Comparison of ENCODE assay signal across 8 cellular contexts in the genomic region with DNA sequence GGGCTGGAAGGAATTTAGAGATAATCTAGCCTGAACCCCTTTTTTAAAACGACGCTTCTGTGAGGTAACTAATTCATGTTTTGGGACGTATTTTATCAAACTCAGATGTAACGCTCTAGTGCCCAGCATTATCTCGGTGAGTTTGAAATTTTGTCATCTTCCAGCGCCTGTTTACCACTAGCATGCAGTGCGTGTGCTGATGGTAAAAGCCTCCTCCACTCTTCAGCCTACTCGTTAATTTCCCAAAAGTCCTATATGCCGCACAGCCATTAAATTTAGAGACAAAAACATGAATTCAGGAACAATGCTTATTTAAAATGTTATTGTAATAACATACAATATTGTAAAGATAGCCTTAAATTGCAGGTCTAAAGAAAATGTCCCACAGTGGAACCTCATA.
DNase-seq lines count a peak whose midpoint lies in the region; ATAC-seq lines count a peak whose summit lies in the region.

No MANE protein-coding gene starts in this region.

- H3K4me3 Mint-ChIP-seq in T-helper 2 cell treated with Interferon-gamma antibody and Interleukin-4, amounts not matched to agents 5 μg/mL and 100 μg/mL, for 36 hours, result peak overlapping the region; percentile 99
- H3K4me3 Mint-ChIP-seq in stimulated activated naive B cell treated with anti-CD40 and anti-IgM and Interleukin-4, amounts not matched to agents 10 μg/mL and 1 μg/mL and 100 μg/mL, for 72 hours, result peak overlapping the region; percentile 91 to 95

- H3K27me3 Mint-ChIP-seq in T-helper 2 cell treated with Interferon-gamma antibody and Interleukin-4, amounts not matched to agents 5 μg/mL and 100 μg/mL, for 36 hours (ENCODE audit: low read depth), result no peaks in the 10 kb centered on the region
- no peaks in the 10 kb centered on the region for H3K27me3 Mint-ChIP-seq in stimulated activated naive B cell treated with anti-CD40 and anti-IgM and Interleukin-4, amounts not matched to agents 10 μg/mL and 1 μg/mL and 100 μg/mL, for 72 hours

- peaks cover 25% of the 10 kb centered on the region for H3K36me3 Mint-ChIP-seq in T-helper 2 cell treated with Interferon-gamma antibody and Interleukin-4, amounts not matched to agents 5 μg/mL and 100 μg/mL, for 36 hours (ENCODE audit: low read depth)
- peaks cover 3 to 5% of the 10 kb centered on the region in 2 donors for H3K36me3 Mint-ChIP-seq in stimulated activated naive B cell treated with anti-CD40 and anti-IgM and Interleukin-4, amounts not matched to agents 10 μg/mL and 1 μg/mL and 100 μg/mL, for 72 hours

- no peaks in the 10 kb centered on the region for H3K9me3 Mint-ChIP-seq in T-helper 2 cell treated with Interferon-gamma antibody and Interleukin-4, amounts not matched to agents 5 μg/mL and 100 μg/mL, for 36 hours
- no peaks in the 10 kb centered on the region for H3K9me3 Mint-ChIP-seq in stimulated activated naive B cell treated with anti-CD40 and anti-IgM and Interleukin-4, amounts not matched to agents 10 μg/mL and 1 μg/mL and 100 μg/mL, for 72 hours

- DNase-seq in DMS79 treated with DMSO at 0.1 percent for 48 hours (lab: John Stamatoyannopoulos, UW), result peak; percentile 44
- no peak for DNase-seq in DMS79 (lab: John Stamatoyannopoulos, UW)
- DNase-seq in T-helper 2 cell treated with Interferon-gamma antibody and Interleukin-4, amounts not matched to agents 5 μg/mL and 100 μg/mL, for 36 hours (ENCODE audit: low spot score), result no peak
- peak; percentile 29 for DNase-seq in globus pallidus (ENCODE audit: low spot score)
- no peak for DNase-seq in stimulated activated naive B cell treated with anti-CD40 and anti-IgM and Interleukin-4, amounts not matched to agents 10 μg/mL and 1 μg/mL and 100 μg/mL, for 72 hours
- DNase-seq in NCI-H2227 treated with DMSO at 0.1 percent for 48 hours (lab: John Stamatoyannopoulos, UW), result no peak
- DNase-seq in GM19240 (ENCODE audit: insufficient read length, low spot score), result no peak

- H3K27ac Mint-ChIP-seq in T-helper 2 cell treated with Interferon-gamma antibody and Interleukin-4, amounts not matched to agents 5 μg/mL and 100 μg/mL, for 36 hours, result peak overlapping the region; percentile 95
- H3K27ac Mint-ChIP-seq in stimulated activated naive B cell treated with anti-CD40 and anti-IgM and Interleukin-4, amounts not matched to agents 10 μg/mL and 1 μg/mL and 100 μg/mL, for 72 hours, result peak overlapping the region; percentile 97

- no peak for ATAC-seq in stimulated activated naive B cell treated with anti-CD40 and anti-IgM and Interleukin-4, amounts not matched to agents 10 μg/mL and 1 μg/mL and 100 μg/mL, for 72 hours (replicated peaks)
- ATAC-seq in GM19463 (IDR thresholded peaks at IDR 0.05; ENCODE audit: unreplicated experiment), result no peak

- peaks cover 47% of the 10 kb centered on the region for H3K4me1 Mint-ChIP-seq in T-helper 2 cell treated with Interferon-gamma antibody and Interleukin-4, amounts not matched to agents 5 μg/mL and 100 μg/mL, for 36 hours (ENCODE audit: low read depth)
- peaks cover 14 to 43% of the 10 kb centered on the region in 2 donors for H3K4me1 Mint-ChIP-seq in stimulated activated naive B cell treated with anti-CD40 and anti-IgM and Interleukin-4, amounts not matched to agents 10 μg/mL and 1 μg/mL and 100 μg/mL, for 72 hours

Comparison
In these comparisons a context has a peak if more than half of its experiments do, and no peak if none do; other contexts are left out.
1. DNase-seq: peak in DMS79 treated with DMSO at 0.1 percent for 48 hours (single experiment) and globus pallidus (single experiment); none in DMS79 (single experiment), T-helper 2 cell treated with Interferon-gamma antibody and Interleukin-4, amounts not matched to agents 5 μg/mL and 100 μg/mL, for 36 hours (single experiment), stimulated activated naive B cell treated with anti-CD40 and anti-IgM and Interleukin-4, amounts not matched to agents 10 μg/mL and 1 μg/mL and 100 μg/mL, for 72 hours (single experiment), NCI-H2227 treated with DMSO at 0.1 percent for 48 hours (single experiment) and GM19240 (single experiment).